Comparison of ENCODE assay signal across 1 cellular context in the genomic region with DNA sequence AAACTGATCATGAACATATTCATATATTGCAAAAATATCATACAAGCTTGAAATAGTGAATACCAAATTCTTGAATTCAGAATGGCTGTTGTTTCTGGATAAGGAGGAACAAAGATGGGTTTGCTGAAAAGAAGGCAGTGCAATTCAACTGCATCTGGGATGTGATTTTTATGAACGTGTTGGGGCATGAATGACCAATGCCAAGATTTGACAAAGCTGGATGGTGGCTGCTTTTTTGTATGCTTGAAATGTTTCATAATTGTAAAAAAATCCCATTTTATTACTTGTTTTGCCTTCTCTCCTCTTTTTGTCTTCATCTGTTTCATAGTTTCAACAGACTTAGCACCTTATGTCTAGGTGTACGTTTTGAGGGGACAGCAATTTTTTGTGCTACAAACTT.
TF ChIP-seq lines count a peak whose summit lies in the region.

No MANE protein-coding gene starts in this region.

TF ChIP-seq in HepG2, 621 proteins besides CTCF, POLR2A, EP300 and RAD21:
- TF ChIP-seq, protein P1, sequence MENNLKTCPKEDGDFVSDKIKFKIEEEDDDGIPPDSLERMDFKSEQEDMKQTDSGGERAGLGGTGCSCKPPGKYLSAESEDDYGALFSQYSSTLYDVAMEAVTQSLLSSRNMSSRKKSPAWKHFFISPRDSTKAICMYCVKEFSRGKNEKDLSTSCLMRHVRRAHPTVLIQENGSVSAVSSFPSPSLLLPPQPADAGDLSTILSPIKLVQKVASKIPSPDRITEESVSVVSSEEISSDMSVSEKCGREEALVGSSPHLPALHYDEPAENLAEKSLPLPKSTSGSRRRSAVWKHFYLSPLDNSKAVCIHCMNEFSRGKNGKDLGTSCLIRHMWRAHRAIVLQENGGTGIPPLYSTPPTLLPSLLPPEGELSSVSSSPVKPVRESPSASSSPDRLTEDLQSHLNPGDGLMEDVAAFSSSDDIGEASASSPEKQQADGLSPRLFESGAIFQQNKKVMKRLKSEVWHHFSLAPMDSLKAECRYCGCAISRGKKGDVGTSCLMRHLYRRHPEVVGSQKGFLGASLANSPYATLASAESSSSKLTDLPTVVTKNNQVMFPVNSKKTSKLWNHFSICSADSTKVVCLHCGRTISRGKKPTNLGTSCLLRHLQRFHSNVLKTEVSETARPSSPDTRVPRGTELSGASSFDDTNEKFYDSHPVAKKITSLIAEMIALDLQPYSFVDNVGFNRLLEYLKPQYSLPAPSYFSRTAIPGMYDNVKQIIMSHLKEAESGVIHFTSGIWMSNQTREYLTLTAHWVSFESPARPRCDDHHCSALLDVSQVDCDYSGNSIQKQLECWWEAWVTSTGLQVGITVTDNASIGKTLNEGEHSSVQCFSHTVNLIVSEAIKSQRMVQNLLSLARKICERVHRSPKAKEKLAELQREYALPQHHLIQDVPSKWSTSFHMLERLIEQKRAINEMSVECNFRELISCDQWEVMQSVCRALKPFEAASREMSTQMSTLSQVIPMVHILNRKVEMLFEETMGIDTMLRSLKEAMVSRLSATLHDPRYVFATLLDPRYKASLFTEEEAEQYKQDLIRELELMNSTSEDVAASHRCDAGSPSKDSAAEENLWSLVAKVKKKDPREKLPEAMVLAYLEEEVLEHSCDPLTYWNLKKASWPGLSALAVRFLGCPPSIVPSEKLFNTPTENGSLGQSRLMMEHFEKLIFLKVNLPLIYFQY (CRISPR knock-in tag; IDR thresholded peaks at IDR 0.05; ENCODE audit: borderline replicate concordance): 0 out of 2 replicates have a peak, but pooled peaks have one; percentile 3
- TF ChIP-seq ZNF441 (CRISPR knock-in tag; IDR thresholded peaks at IDR 0.05; ENCODE audit: borderline replicate concordance): no peak
- TF ChIP-seq, protein P2, sequence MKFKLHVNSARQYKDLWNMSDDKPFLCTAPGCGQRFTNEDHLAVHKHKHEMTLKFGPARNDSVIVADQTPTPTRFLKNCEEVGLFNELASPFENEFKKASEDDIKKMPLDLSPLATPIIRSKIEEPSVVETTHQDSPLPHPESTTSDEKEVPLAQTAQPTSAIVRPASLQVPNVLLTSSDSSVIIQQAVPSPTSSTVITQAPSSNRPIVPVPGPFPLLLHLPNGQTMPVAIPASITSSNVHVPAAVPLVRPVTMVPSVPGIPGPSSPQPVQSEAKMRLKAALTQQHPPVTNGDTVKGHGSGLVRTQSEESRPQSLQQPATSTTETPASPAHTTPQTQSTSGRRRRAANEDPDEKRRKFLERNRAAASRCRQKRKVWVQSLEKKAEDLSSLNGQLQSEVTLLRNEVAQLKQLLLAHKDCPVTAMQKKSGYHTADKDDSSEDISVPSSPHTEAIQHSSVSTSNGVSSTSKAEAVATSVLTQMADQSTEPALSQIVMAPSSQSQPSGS (CRISPR knock-in tag; IDR thresholded peaks at IDR 0.05): no peak
- TF ChIP-seq, protein P3, sequence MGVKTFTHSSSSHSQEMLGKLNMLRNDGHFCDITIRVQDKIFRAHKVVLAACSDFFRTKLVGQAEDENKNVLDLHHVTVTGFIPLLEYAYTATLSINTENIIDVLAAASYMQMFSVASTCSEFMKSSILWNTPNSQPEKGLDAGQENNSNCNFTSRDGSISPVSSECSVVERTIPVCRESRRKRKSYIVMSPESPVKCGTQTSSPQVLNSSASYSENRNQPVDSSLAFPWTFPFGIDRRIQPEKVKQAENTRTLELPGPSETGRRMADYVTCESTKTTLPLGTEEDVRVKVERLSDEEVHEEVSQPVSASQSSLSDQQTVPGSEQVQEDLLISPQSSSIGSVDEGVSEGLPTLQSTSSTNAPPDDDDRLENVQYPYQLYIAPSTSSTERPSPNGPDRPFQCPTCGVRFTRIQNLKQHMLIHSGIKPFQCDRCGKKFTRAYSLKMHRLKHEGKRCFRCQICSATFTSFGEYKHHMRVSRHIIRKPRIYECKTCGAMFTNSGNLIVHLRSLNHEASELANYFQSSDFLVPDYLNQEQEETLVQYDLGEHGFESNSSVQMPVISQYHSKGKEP (CRISPR knock-in tag; IDR thresholded peaks at IDR 0.05): 0 out of 2 replicates have a peak, but pooled peaks have one; percentile 24
- TF ChIP-seq ZNF224 (CRISPR knock-in tag; IDR thresholded peaks at IDR 0.05): 0 out of 2 replicates have a peak, but pooled peaks have one; percentile 9
- TF ChIP-seq ZNF703 (CRISPR knock-in tag; IDR thresholded peaks at IDR 0.05; ENCODE audit: borderline replicate concordance): 0 out of 2 replicates have a peak, but pooled peaks have one; percentile 52
- TF ChIP-seq ZSCAN21 (CRISPR knock-in tag; IDR thresholded peaks at IDR 0.05; ENCODE audit: borderline replicate concordance): no peak
- no peak for TF ChIP-seq ZNF674 (CRISPR knock-in tag; IDR thresholded peaks at IDR 0.05; ENCODE audit: low read depth)
- TF ChIP-seq, protein P4, sequence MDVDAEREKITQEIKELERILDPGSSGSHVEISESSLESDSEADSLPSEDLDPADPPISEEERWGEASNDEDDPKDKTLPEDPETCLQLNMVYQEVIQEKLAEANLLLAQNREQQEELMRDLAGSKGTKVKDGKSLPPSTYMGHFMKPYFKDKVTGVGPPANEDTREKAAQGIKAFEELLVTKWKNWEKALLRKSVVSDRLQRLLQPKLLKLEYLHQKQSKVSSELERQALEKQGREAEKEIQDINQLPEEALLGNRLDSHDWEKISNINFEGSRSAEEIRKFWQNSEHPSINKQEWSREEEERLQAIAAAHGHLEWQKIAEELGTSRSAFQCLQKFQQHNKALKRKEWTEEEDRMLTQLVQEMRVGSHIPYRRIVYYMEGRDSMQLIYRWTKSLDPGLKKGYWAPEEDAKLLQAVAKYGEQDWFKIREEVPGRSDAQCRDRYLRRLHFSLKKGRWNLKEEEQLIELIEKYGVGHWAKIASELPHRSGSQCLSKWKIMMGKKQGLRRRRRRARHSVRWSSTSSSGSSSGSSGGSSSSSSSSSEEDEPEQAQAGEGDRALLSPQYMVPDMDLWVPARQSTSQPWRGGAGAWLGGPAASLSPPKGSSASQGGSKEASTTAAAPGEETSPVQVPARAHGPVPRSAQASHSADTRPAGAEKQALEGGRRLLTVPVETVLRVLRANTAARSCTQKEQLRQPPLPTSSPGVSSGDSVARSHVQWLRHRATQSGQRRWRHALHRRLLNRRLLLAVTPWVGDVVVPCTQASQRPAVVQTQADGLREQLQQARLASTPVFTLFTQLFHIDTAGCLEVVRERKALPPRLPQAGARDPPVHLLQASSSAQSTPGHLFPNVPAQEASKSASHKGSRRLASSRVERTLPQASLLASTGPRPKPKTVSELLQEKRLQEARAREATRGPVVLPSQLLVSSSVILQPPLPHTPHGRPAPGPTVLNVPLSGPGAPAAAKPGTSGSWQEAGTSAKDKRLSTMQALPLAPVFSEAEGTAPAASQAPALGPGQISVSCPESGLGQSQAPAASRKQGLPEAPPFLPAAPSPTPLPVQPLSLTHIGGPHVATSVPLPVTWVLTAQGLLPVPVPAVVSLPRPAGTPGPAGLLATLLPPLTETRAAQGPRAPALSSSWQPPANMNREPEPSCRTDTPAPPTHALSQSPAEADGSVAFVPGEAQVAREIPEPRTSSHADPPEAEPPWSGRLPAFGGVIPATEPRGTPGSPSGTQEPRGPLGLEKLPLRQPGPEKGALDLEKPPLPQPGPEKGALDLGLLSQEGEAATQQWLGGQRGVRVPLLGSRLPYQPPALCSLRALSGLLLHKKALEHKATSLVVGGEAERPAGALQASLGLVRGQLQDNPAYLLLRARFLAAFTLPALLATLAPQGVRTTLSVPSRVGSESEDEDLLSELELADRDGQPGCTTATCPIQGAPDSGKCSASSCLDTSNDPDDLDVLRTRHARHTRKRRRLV (CRISPR knock-in tag; IDR thresholded peaks at IDR 0.05): peak; percentile 60; the same call in 1 of the 2 replicates
- peak; percentile 73 for TF ChIP-seq ZC3H4 (CRISPR knock-in tag; IDR thresholded peaks at IDR 0.05; ENCODE audit: borderline replicate concordance)
- TF ChIP-seq, protein P5, sequence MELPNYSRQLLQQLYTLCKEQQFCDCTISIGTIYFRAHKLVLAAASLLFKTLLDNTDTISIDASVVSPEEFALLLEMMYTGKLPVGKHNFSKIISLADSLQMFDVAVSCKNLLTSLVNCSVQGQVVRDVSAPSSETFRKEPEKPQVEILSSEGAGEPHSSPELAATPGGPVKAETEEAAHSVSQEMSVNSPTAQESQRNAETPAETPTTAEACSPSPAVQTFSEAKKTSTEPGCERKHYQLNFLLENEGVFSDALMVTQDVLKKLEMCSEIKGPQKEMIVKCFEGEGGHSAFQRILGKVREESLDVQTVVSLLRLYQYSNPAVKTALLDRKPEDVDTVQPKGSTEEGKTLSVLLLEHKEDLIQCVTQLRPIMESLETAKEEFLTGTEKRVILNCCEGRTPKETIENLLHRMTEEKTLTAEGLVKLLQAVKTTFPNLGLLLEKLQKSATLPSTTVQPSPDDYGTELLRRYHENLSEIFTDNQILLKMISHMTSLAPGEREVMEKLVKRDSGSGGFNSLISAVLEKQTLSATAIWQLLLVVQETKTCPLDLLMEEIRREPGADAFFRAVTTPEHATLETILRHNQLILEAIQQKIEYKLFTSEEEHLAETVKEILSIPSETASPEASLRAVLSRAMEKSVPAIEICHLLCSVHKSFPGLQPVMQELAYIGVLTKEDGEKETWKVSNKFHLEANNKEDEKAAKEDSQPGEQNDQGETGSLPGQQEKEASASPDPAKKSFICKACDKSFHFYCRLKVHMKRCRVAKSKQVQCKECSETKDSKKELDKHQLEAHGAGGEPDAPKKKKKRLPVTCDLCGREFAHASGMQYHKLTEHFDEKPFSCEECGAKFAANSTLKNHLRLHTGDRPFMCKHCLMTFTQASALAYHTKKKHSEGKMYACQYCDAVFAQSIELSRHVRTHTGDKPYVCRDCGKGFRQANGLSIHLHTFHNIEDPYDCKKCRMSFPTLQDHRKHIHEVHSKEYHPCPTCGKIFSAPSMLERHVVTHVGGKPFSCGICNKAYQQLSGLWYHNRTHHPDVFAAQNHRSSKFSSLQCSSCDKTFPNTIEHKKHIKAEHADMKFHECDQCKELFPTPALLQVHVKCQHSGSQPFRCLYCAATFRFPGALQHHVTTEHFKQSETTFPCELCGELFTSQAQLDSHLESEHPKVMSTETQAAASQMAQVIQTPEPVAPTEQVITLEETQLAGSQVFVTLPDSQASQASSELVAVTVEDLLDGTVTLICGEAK (IDR thresholded peaks at IDR 0.05): no peak
- TF ChIP-seq, protein P5 (CRISPR knock-in tag; IDR thresholded peaks at IDR 0.05): no peak
